ENCODE assay signal across 22 cellular contexts in genomic region chr15:65772909-65773308, GRCh38. TPM values are rescaled to one million over a fixed set of nuclear protein-coding genes. Genes with fewer than 3 reads are reported as not detected.
DNase-seq lines count a peak whose midpoint lies in the region; ATAC-seq, FAIRE-seq and TF ChIP-seq lines count a peak whose summit lies in the region.
"Had no signal": no experiment of that assay in that cellular context is flagged by ENCODE, and none has a peak within 500 bp of the region (broad histone marks: within the 10 kb centered on the region; RNA-seq: fewer than 3 reads in every experiment).

No MANE protein-coding gene starts in this region.

- H3K9me3 Mint-ChIP-seq in activated naive CD4-positive, alpha-beta T cell treated with anti-CD3 and anti-CD28 coated beads, Interleukin-2, amount 50 U/mL, for 24 hours, result no peaks in the 10 kb centered on the region
- no peaks in the 10 kb centered on the region for H3K9me3 Mint-ChIP-seq in stimulated activated memory B cell treated with anti-CD40 and anti-IgM and Interleukin-4, amounts not matched to agents 10 μg/mL and 1 μg/mL and 100 μg/mL, for 72 hours
- H3K9me3 Mint-ChIP-seq: brain; dendritic cell treated with granulocyte-macrophage colony-stimulating factor and Interleukin-4, amounts not matched to agents 40 ng/mL and 50 ng/mL, for 4 days; nephron had no signal

- TF ChIP-seq RAD21 in GM12878 (IDR thresholded peaks at IDR 0.05; ENCODE audit: insufficient read depth, low read depth, low read length), result no peak

- peaks cover 21% of the 10 kb centered on the region for H3K36me3 Mint-ChIP-seq in activated naive CD4-positive, alpha-beta T cell treated with anti-CD3 and anti-CD28 coated beads, Interleukin-2, amount 50 U/mL, for 24 hours
- H3K36me3 Mint-ChIP-seq in stimulated activated memory B cell treated with anti-CD40 and anti-IgM and Interleukin-4, amounts not matched to agents 10 μg/mL and 1 μg/mL and 100 μg/mL, for 72 hours, result peaks cover 19% of the 10 kb centered on the region

- no peak for TF ChIP-seq POLR2A in GM12878 (IDR thresholded peaks at IDR 0.05; ENCODE audit: low read depth, low read length)

- H4K20me1 ChIP-seq in GM12878 (ENCODE audit: control insufficient read depth, insufficient read depth), result no peaks in the 10 kb centered on the region

- POLR2A ChIA-PET in GM12878 (lab: Charles Lee), result interaction anchor here (0.6 to 2.3 kb wide), 11 partner anchors 9 to 254 kb away, joined by 3 to 9 read pairs (median 4); partner anchors contain the start of gene DENND4A

- H3K4me3 Mint-ChIP-seq in activated naive CD4-positive, alpha-beta T cell treated with anti-CD3 and anti-CD28 coated beads, Interleukin-2, amount 50 U/mL, for 24 hours, result peak overlapping the region; percentile 23
- H3K4me3 Mint-ChIP-seq in stimulated activated memory B cell treated with anti-CD40 and anti-IgM and Interleukin-4, amounts not matched to agents 10 μg/mL and 1 μg/mL and 100 μg/mL, for 72 hours, result peak overlapping the region; percentile 29
- H3K4me3 Mint-ChIP-seq: brain; dendritic cell treated with granulocyte-macrophage colony-stimulating factor and Interleukin-4, amounts not matched to agents 40 ng/mL and 50 ng/mL, for 4 days; nephron had no signal

- 52% methylated on average over 2 of the region's 2 CpGs for WGBS in GM12878 (ENCODE audit: insufficient coverage, insufficient replicate concordance, low lambda C conversion rate, missing lambda C conversion rate)

- peak overlapping the region; percentile 19 for H3K4me2 ChIP-seq in GM12878 (ENCODE audit: control insufficient read depth, insufficient read depth)

- peak overlapping the region; percentile 37 for H3K27ac Mint-ChIP-seq in activated naive CD4-positive, alpha-beta T cell treated with anti-CD3 and anti-CD28 coated beads, Interleukin-2, amount 50 U/mL, for 24 hours
- peak overlapping the region; percentile 57 for H3K27ac Mint-ChIP-seq in stimulated activated memory B cell treated with anti-CD40 and anti-IgM and Interleukin-4, amounts not matched to agents 10 μg/mL and 1 μg/mL and 100 μg/mL, for 72 hours
- H3K27ac Mint-ChIP-seq: brain; dendritic cell treated with granulocyte-macrophage colony-stimulating factor and Interleukin-4, amounts not matched to agents 40 ng/mL and 50 ng/mL, for 4 days; nephron had no signal

- H3K4me3 ChIP-seq in Jurkat, Clone E6-1 (ENCODE audit: low read length), result no peak overlapping the region
- no peak overlapping the region for H3K4me3 ChIP-seq in GM12878
- H3K4me3 ChIP-seq: lung, suprapubic skin had no signal

- BruUV-seq in GM12878 (replicated peaks; lab: Mats Ljungman, UMichigan), result no TSS peak

- no peak overlapping the region for H2AFZ ChIP-seq in GM12878 (ENCODE audit: control insufficient read depth, low read depth, low read length)

- no peaks in the 10 kb centered on the region for H3K27me3 ChIP-seq in GM12878 (replicated peaks in 1 of 2; ENCODE audit: control insufficient read depth in 2 of 2, insufficient read depth in 2 of 2, low read length in 1 of 2)
- H3K27me3 ChIP-seq: suprapubic skin had no signal

- intact Hi-C loops in GM12878 (cut with micrococcal nuclease; ENCODE audit: unreplicated experiment), result loop anchor here (5.0 kb wide), 1 partner anchor 49 kb away; no protein-coding TSS in a partner anchor

- in situ Hi-C loops in GM12878 (cut with MboI), result no loop called here

- no peak for TF ChIP-seq EP300 in GM12878 (IDR thresholded peaks at IDR 0.05; ENCODE audit: borderline replicate concordance in 1 of 2, control insufficient read depth in 1 of 2, low read depth in 2 of 2, low read length in 2 of 2)

- TF ChIP-seq CTCF in GM12878 (IDR thresholded peaks at IDR 0.05 in 2 of 3, conservative IDR thresholded peaks at IDR 0.05 in 1 of 3; ENCODE audit: control insufficient read depth in 2 of 3, extremely low read depth in 1 of 3, insufficient read depth in 1 of 3, low read depth in 3 of 3, low read length in 3 of 3), result no peak

- H3K79me2 ChIP-seq in GM12878 (ENCODE audit: control insufficient read depth, insufficient read depth, low read length), result peaks cover 88% of the 10 kb centered on the region

- H3K27me3 Mint-ChIP-seq in activated naive CD4-positive, alpha-beta T cell treated with anti-CD3 and anti-CD28 coated beads, Interleukin-2, amount 50 U/mL, for 24 hours, result no peaks in the 10 kb centered on the region
- no peaks in the 10 kb centered on the region for H3K27me3 Mint-ChIP-seq in stimulated activated memory B cell treated with anti-CD40 and anti-IgM and Interleukin-4, amounts not matched to agents 10 μg/mL and 1 μg/mL and 100 μg/mL, for 72 hours
- H3K27me3 Mint-ChIP-seq: brain; dendritic cell treated with granulocyte-macrophage colony-stimulating factor and Interleukin-4, amounts not matched to agents 40 ng/mL and 50 ng/mL, for 4 days had no signal

- peak overlapping the region; percentile 25; the same call in 1 of the 2 replicates for H3K9ac ChIP-seq in GM12878 (ENCODE audit: control insufficient read depth, insufficient read depth, low read length)

- DNase-seq in activated naive CD4-positive, alpha-beta T cell treated with Interleukin-2 at 50 U/mL for 16 hours, result no peak
- DNase-seq in Jurkat, Clone E6-1 (ENCODE audit: low read depth, low spot score), result peak; percentile 36
- DNase-seq in GM12878 (ENCODE audit: low read depth, low spot score) (no peak), ureter (ENCODE audit: low spot score) (no peak), NOMO-1 treated with dmso at 0.1 percent for 144 hours (lab: John Stamatoyannopoulos, UW; ENCODE audit: unreplicated experiment) (no peak)
- no peak for DNase-seq in stimulated activated CD4-positive, alpha-beta T cell treated with anti-CD3 and anti-CD28 coated beads, Interleukin-1b, Interleukin-23, amount 100 ng/mL, for 48 hours
- DNase-seq: activated CD4-positive, alpha-beta T cell treated with anti-CD3 and anti-CD28 coated beads, Interleukin-2, amount 50 U/mL, for 48 hours; activated gamma-delta T cell; GDM1; glutamatergic neuron; HCEC 1CT; NCI-H2081 treated with DMSO at 0.1 percent for 48 hours; NCI-H526 treated with DMSO at 0.1 percent for 48 hours; PC-3 had no signal

- CTCF ChIA-PET in GM12878 (lab: Yijun Ruan, JAX), result interaction anchor here (1.3 to 1.9 kb wide), 2 partner anchors 21 to 46 kb away, joined by 3 to 6 read pairs; no protein-coding TSS in a partner anchor

- H3K9me3 ChIP-seq in GM12878 (replicated peaks; ENCODE audit: control insufficient read depth, insufficient read depth, low read length), result no peaks in the 10 kb centered on the region; the same call in 1 of the 3 replicates
- H3K9me3 ChIP-seq: suprapubic skin had no signal

- ATAC-seq in GM12878, result peak; percentile 9
- no peak for ATAC-seq in stimulated activated memory B cell treated with anti-CD40 and anti-IgM and Interleukin-4, amounts not matched to agents 10 μg/mL and 1 μg/mL and 100 μg/mL, for 72 hours
- ATAC-seq: PC-3 had no signal

- peaks cover 17% of the 10 kb centered on the region for H3K4me1 ChIP-seq in GM12878 (ENCODE audit: control insufficient read depth, insufficient read depth, low read length)
- H3K4me1 ChIP-seq: suprapubic skin had no signal

- H3K4me1 Mint-ChIP-seq in activated naive CD4-positive, alpha-beta T cell treated with anti-CD3 and anti-CD28 coated beads, Interleukin-2, amount 50 U/mL, for 24 hours, result peaks cover 56% of the 10 kb centered on the region
- H3K4me1 Mint-ChIP-seq in stimulated activated memory B cell treated with anti-CD40 and anti-IgM and Interleukin-4, amounts not matched to agents 10 μg/mL and 1 μg/mL and 100 μg/mL, for 72 hours, result peaks cover 59% of the 10 kb centered on the region
- H3K4me1 Mint-ChIP-seq: brain, nephron had no signal

- H3K27ac ChIP-seq in GM12878 (ENCODE audit: control insufficient read depth, insufficient read depth), result peak overlapping the region; percentile 84
- H3K27ac ChIP-seq: suprapubic skin had no signal

- RAD21 ChIA-PET in GM12878 (lab: Charles Lee; ENCODE audit: unreplicated experiment), result interaction anchor here (0.8 kb wide), 1 partner anchor 13 kb away, joined by 6 read pairs; no protein-coding TSS in a partner anchor

- no peak for FAIRE-seq in GM12878 (lab: Jason Lieb, UNC)
- FAIRE-seq: TTC549 had no signal

- SMC1A ChIA-PET in GM12878 (lab: Charles Lee; ENCODE audit: uncharacterized antibody, unreplicated experiment), result interaction anchor here (0.8 to 3.0 kb wide), 7 partner anchors 10 to 65 kb away, joined by 3 to 12 read pairs (median 6); no protein-coding TSS in a partner anchor

- H3K36me3 ChIP-seq in GM12878 (ENCODE audit: control insufficient read depth in 2 of 2, insufficient read depth in 2 of 2, low read length in 1 of 2), result no peaks in the 10 kb centered on the region
- H3K36me3 ChIP-seq: suprapubic skin had no signal

TF ChIP-seq in GM12878, 131 proteins besides CTCF, POLR2A, EP300 and RAD21 (continues in another document):
- TF ChIP-seq RBBP5 (conservative IDR thresholded peaks at IDR 0.05), result no peak
- no peak for TF ChIP-seq SIN3A (IDR thresholded peaks at IDR 0.05; ENCODE audit: low read depth, low read length)
- TF ChIP-seq ZSCAN29 (IDR thresholded peaks at IDR 0.05), result no peak
- no peak for TF ChIP-seq BCL11A (IDR thresholded peaks at IDR 0.05; ENCODE audit: low read depth, low read length)
- TF ChIP-seq IKZF2 (IDR thresholded peaks at IDR 0.05), result no peak
- no peak for TF ChIP-seq NFYA (IDR thresholded peaks at IDR 0.05; ENCODE audit: borderline replicate concordance, low read depth, low read length)
- no peak for TF ChIP-seq ZZZ3 (IDR thresholded peaks at IDR 0.05; ENCODE audit: control insufficient read depth, insufficient read length, low read depth)
- no peak for TF ChIP-seq NFIC (IDR thresholded peaks at IDR 0.05; ENCODE audit: low read depth, low read length)

RNA-seq across cellular contexts. Expression of gene DENND4A, which starts 19.2 kb away (rescaled TPM):
- polyA plus RNA-seq in Jurkat, Clone E6-1 (2012; ENCODE audit: insufficient read depth, insufficient read length), result 14.8 TPM
- total RNA-seq in GM12878 (2013; cell fraction: nucleolus; rRNA removed), result 602 and 632 TPM in 2 replicates
- 54.4 and 60.5 TPM in 2 replicates for total RNA-seq in GM12878 (2014; rRNA removed)
- total RNA-seq in GM12878 (2014; rRNA removed; fragmentation: Illumina TruSeq; extraction: Trizol), result 81.8 and 87.2 TPM in 2 replicates
- total RNA-seq in GM12878 (2021), result 46.7 and 50.1 TPM in 2 replicates
- 10.2 TPM for polyA plus RNA-seq in GM12878 (2011; ENCODE audit: low read depth)
- 65.3 and 97.9 TPM in 2 replicates for polyA plus RNA-seq in GM12878 (2011; rRNA removed)
- polyA plus RNA-seq in GM12878 (2011; cell fraction: cytosol; rRNA removed), result 23.4 and 27.1 TPM in 2 replicates
- 56.4 and 58.1 TPM in 2 replicates for polyA plus RNA-seq in GM12878 (2011; cell fraction: nucleus; rRNA removed)
- 23.2 and 28.0 TPM in 2 replicates for polyA plus RNA-seq in GM12878 (2012)
- 39.3 and 49.0 TPM in 2 replicates for polyA plus RNA-seq in GM12878 (2014; fragmentation: Illumina TruSeq; extraction: Trizol)
- polyA plus RNA-seq in GM12878 (2014; fragmentation: Nextera tagmentation; extraction: Ambion mirVana), result 10 to 100 TPM; 14.2 to 15.4 TPM
- polyA plus RNA-seq in GM12878 (2014; rRNA removed), result 28.5 and 28.8 TPM in 2 replicates
- polyA plus RNA-seq in GM12878 (2016; fragmentation: Nextera tagmentation; extraction: Ambion mirVana), result 10 to 100 TPM; 21.6 to 26.8 TPM
- polyA minus RNA-seq in GM12878 (2011; rRNA and poly(A)+ RNA removed), result 188 and 229 TPM in 2 replicates
- polyA minus RNA-seq in GM12878 (2011; cell fraction: cytosol; rRNA and poly(A)+ RNA removed), result 42.9 and 49.6 TPM in 2 replicates
- polyA minus RNA-seq in GM12878 (2011; cell fraction: nucleus; rRNA and poly(A)+ RNA removed), result 120 and 185 TPM in 2 replicates
- 41.7 TPM for total RNA-seq in ureter
